ENCODE assay signal across 20 cellular contexts in genomic region chr15:73997986-73998385, GRCh38. TPM values are rescaled to one million over a fixed set of nuclear protein-coding genes. Genes with fewer than 3 reads are reported as not detected.
DNase-seq lines count a peak whose midpoint lies in the region; ATAC-seq, FAIRE-seq and TF ChIP-seq lines count a peak whose summit lies in the region.
"Had no signal": no experiment of that assay in that cellular context is flagged by ENCODE, and none has a peak within 500 bp of the region (broad histone marks: within the 10 kb centered on the region; RNA-seq: fewer than 3 reads in every experiment).

No MANE protein-coding gene starts in this region.

- H3K4me1 ChIP-seq in BLaER1 (peaks cover 62% of the 10 kb centered on the region), GM23248 (ENCODE audit: insufficient read depth) (peaks cover 4% of the 10 kb centered on the region; the same call in 1 of the 2 replicates), K562 (replicated peaks in 1 of 2; ENCODE audit: control insufficient read depth in 2 of 2, insufficient read depth in 2 of 2, low read length in 2 of 2) (peaks cover 11 to 19% of the 10 kb centered on the region in 2 experiments; a peak in 4 of 5 replicates)
- H3K4me1 ChIP-seq: BE2C had no signal

- no peak for TF ChIP-seq RAD21 in K562 (CRISPR knock-in tag; conservative IDR thresholded peaks at IDR 0.05 in 1 of 2, IDR thresholded peaks at IDR 0.05 in 1 of 2)

- TF ChIP-seq CTCF in K562 (IDR thresholded peaks at IDR 0.05 in 2 of 3, conservative IDR thresholded peaks at IDR 0.05 in 1 of 3; ENCODE audit: insufficient read depth in 2 of 3, low read depth in 1 of 3, low read length in 3 of 3): no peak

- H3K4me2 ChIP-seq in BLaER1 (peak overlapping the region; percentile 97), GM23248 (ENCODE audit: unreplicated experiment) (peak overlapping the region; percentile 97), K562 (ENCODE audit: insufficient read depth, low read length) (no peak overlapping the region)

- no peaks in the 10 kb centered on the region for H3K9me3 Mint-ChIP-seq in natural killer cell treated with Interleukin-12 subunit alpha and Interleukin-12 subunit beta and Interleukin-15 and Interleukin-18, amount 100 ng/mL, for 72 hours
- H3K9me3 Mint-ChIP-seq: immature natural killer cell, T-cell had no signal

- no TSS peak for BruUV-seq in K562 (replicated peaks; lab: Mats Ljungman, UMichigan)

- no peak overlapping the region for H2AFZ ChIP-seq in GM23248
- no peak overlapping the region for H2AFZ ChIP-seq in K562 (ENCODE audit: low read depth, low read length)

- H3K27ac Mint-ChIP-seq in natural killer cell treated with Interleukin-12 subunit alpha and Interleukin-12 subunit beta and Interleukin-15 and Interleukin-18, amount 100 ng/mL, for 72 hours: no peak overlapping the region

- no peak overlapping the region for H3K9ac ChIP-seq in BLaER1
- no peak overlapping the region for H3K9ac ChIP-seq in GM23248
- peak overlapping the region in 1 of 2 experiments; percentile 48; a peak in 1 of 4 replicates for H3K9ac ChIP-seq in K562 (ENCODE audit: insufficient read depth in 1 of 2, low read depth in 2 of 2, low read length in 2 of 2)

- H3K4me3 ChIP-seq in BLaER1 (no peak overlapping the region), GM23248 (peak overlapping the region; percentile 91), K562 (no peak overlapping the region), H7 (ENCODE audit: insufficient read depth, low read depth, low read length) (no peak overlapping the region)
- H3K4me3 ChIP-seq: testis had no signal

- no peak overlapping the region for H3K27ac ChIP-seq in BLaER1
- peak overlapping the region; percentile 72 for H3K27ac ChIP-seq in GM23248
- no peak overlapping the region for H3K27ac ChIP-seq in K562 (ENCODE audit: extremely low read depth, low read depth, low read length)

- in situ Hi-C loops in GM23248 (cut with MboI): no loop called here
- in situ Hi-C loops in K562 (cut with MboI): no loop called here

- no peak for FAIRE-seq in K562 (lab: Jason Lieb, UNC)
- FAIRE-seq: RCC 7860 had no signal

- no peak for TF ChIP-seq POLR2A in K562 (conservative IDR thresholded peaks at IDR 0.05)

- no peaks in the 10 kb centered on the region for H3K27me3 Mint-ChIP-seq in natural killer cell treated with Interleukin-12 subunit alpha and Interleukin-12 subunit beta and Interleukin-15 and Interleukin-18, amount 100 ng/mL, for 72 hours
- H3K27me3 Mint-ChIP-seq: T-cell had no signal

- H3K79me2 ChIP-seq in GM23248 (ENCODE audit: insufficient read depth) (peaks cover 85% of the 10 kb centered on the region), K562 (ENCODE audit: control insufficient read depth, insufficient read depth, low read length) (peaks cover 67% of the 10 kb centered on the region)

- peaks cover 24% of the 10 kb centered on the region for H3F3A ChIP-seq in GM23248 (ENCODE audit: insufficient read depth)

- no peaks in the 10 kb centered on the region for H3K9me2 ChIP-seq in GM23248 (ENCODE audit: insufficient read depth)

- POLR2A ChIA-PET in K562 (lab: Yijun Ruan, JAX): no interaction called here

- no peaks in the 10 kb centered on the region for H3K9me1 ChIP-seq in K562 (ENCODE audit: control insufficient read depth, insufficient read depth, low read length)

- DNase-seq in GM23248 (no peak), K562 (ENCODE audit: extremely low read depth in 1 of 4, low spot score in 3 of 4) (no peak), CD1c-positive myeloid dendritic cell (ENCODE audit: extremely low spot score) (no peak), NCI-H1436 (lab: John Stamatoyannopoulos, UW) (no peak), H7 (no peak)
- DNase-seq in natural killer cell treated with Interleukin-12 subunit alpha and Interleukin-12 subunit beta and Interleukin-15 and Interleukin-18, amount 100 ng/mL, for 72 hours (ENCODE audit: low spot score): no peak
- DNase-seq in activated CD4-positive, CD25-positive, alpha-beta regulatory T cell (lab: John Stamatoyannopoulos, UW): no peak
- DNase-seq: activated CD4-positive, alpha-beta T cell treated with anti-CD3 and anti-CD28 coated beads for 4 hours; BE2C; DMS79 treated with DMSO at 0.1 percent for 48 hours; foreskin fibroblast; immature natural killer cell; KG1; NCI-H187 treated with DMSO at 0.1 percent for 48 hours; NCI-H748 treated with DMSO at 0.1 percent for 48 hours; T-cell; testis had no signal

- peaks cover 13% of the 10 kb centered on the region for H3K36me3 Mint-ChIP-seq in natural killer cell treated with Interleukin-12 subunit alpha and Interleukin-12 subunit beta and Interleukin-15 and Interleukin-18, amount 100 ng/mL, for 72 hours

- TF ChIP-seq EP300 in K562 (IDR thresholded peaks at IDR 0.05; ENCODE audit: low read length): no peak

- CTCF ChIA-PET in K562 (lab: Yijun Ruan, JAX; ENCODE audit: low intra/inter-chr PET ratio): no interaction called here

- intact Hi-C loops in K562 (cut with micrococcal nuclease): loop anchor here (10.0 kb wide), 1 partner anchor 617 kb away; the partner anchor contains the start of gene CLK3

- H3K9me3 ChIP-seq in BLaER1 (peaks cover 6% of the 10 kb centered on the region), GM23248 (ENCODE audit: low read depth) (no peaks in the 10 kb centered on the region), K562 (replicated peaks; ENCODE audit: control insufficient read depth, insufficient read depth, low read depth, low read length) (no peaks in the 10 kb centered on the region)
- H3K9me3 ChIP-seq: BE2C, testis had no signal

- 90 to 91% methylated on average over 27 of the region's 27 CpGs for WGBS in GM23248 (ENCODE audit: low coverage in 1 of 2, low lambda C conversion rate in 2 of 2, missing lambda C conversion rate in 2 of 2), 2 experiments
- WGBS in K562 (ENCODE audit: insufficient coverage, low coverage, missing lambda C conversion rate): 97% methylated on average over 15 of the region's 27 CpGs

- H3K4me1 Mint-ChIP-seq in natural killer cell treated with Interleukin-12 subunit alpha and Interleukin-12 subunit beta and Interleukin-15 and Interleukin-18, amount 100 ng/mL, for 72 hours (ENCODE audit: low read depth in 2 of 2): peaks cover 36 to 56% of the 10 kb centered on the region in 2 donors

- H4K20me1 ChIP-seq in BLaER1 (peaks cover 57% of the 10 kb centered on the region), GM23248 (ENCODE audit: insufficient read depth) (no peaks in the 10 kb centered on the region; the same call in 1 of the 2 replicates), K562 (replicated peaks; ENCODE audit: control insufficient read depth, insufficient read depth, low read length) (no peaks in the 10 kb centered on the region)

- peak overlapping the region; percentile 93 for H3K4me3 Mint-ChIP-seq in natural killer cell treated with Interleukin-12 subunit alpha and Interleukin-12 subunit beta and Interleukin-15 and Interleukin-18, amount 100 ng/mL, for 72 hours

- H3K36me3 ChIP-seq in BLaER1: peaks cover 45% of the 10 kb centered on the region
- peaks cover 35% of the 10 kb centered on the region; the same call in 1 of the 2 replicates for H3K36me3 ChIP-seq in GM23248 (ENCODE audit: low read depth)
- peaks cover 45% of the 10 kb centered on the region for H3K36me3 ChIP-seq in K562 (ENCODE audit: control insufficient read depth, insufficient read depth, low read length)
- peaks cover 2% of the 10 kb centered on the region; the same call in 1 of the 2 replicates for H3K36me3 ChIP-seq in H7 (replicated peaks; ENCODE audit: control insufficient read depth, insufficient read depth, low read length)

- ATAC-seq in K562: no peak
- no peak for ATAC-seq in natural killer cell treated with Interleukin-12 subunit alpha and Interleukin-12 subunit beta and Interleukin-15 and Interleukin-18, amount 100 ng/mL, for 72 hours
- ATAC-seq: HCT116, T-cell had no signal

- no peaks in the 10 kb centered on the region for H3K27me3 ChIP-seq in BLaER1
- no peaks in the 10 kb centered on the region for H3K27me3 ChIP-seq in GM23248 (replicated peaks; ENCODE audit: insufficient read depth)
- no peaks in the 10 kb centered on the region for H3K27me3 ChIP-seq in K562 (ENCODE audit: control insufficient read depth in 2 of 2, insufficient read depth in 2 of 2, low read length in 2 of 2)
- no peaks in the 10 kb centered on the region for H3K27me3 ChIP-seq in H7 (ENCODE audit: control insufficient read depth, insufficient read depth, low read length)
- H3K27me3 ChIP-seq: BE2C, testis had no signal

RNA-seq across cellular contexts. Expression of gene PML, which starts 3.5 kb away (rescaled TPM):
- 55.3 and 74.7 TPM in 2 replicates for total RNA-seq in GM23248 (2014; rRNA removed; shearing (Covaris generic))
- 52.9 and 58.0 TPM in 2 replicates for polyA plus RNA-seq in GM23248 (2016; fragmentation: Nextera tagmentation; extraction: Ambion mirVana)
- total RNA-seq in K562 (2011; cell fraction: chromatin; rRNA removed; ENCODE audit: low replicate concordance): 30.2 and 56.1 TPM in 2 replicates
- total RNA-seq in K562 (2011; cell fraction: nucleolus; rRNA removed): 36.8 and 39.2 TPM in 2 replicates
- total RNA-seq in K562 (2011; cell fraction: nucleoplasm; rRNA removed): 35.0 and 53.2 TPM in 2 replicates
- total RNA-seq in K562 (2014; rRNA removed): 14.4 and 20.2 TPM in 2 replicates
- total RNA-seq in K562 (2014; rRNA removed; fragmentation: Illumina TruSeq; extraction: Trizol): 6.0 and 6.6 TPM in 2 replicates
- total RNA-seq in K562 (2015; rRNA removed; fragmentation: Illumina TruSeq; extraction: Trizol): 9.7 and 10.1 TPM in 2 replicates
- 44.4 and 50.7 TPM in 2 replicates for total RNA-seq in K562 (2021)
- 6.6 and 11.3 TPM in 2 replicates for polyA plus RNA-seq in K562 (2011; rRNA removed)
- polyA plus RNA-seq in K562 (2011; cell fraction: cytosol; rRNA removed): 10.6 and 17.0 TPM in 2 replicates
- 22.7 and 36.6 TPM in 2 replicates for polyA plus RNA-seq in K562 (2011; cell fraction: nucleus; rRNA removed)
- polyA plus RNA-seq in K562 (2012): 33.2 and 45.0 TPM in 2 replicates
- polyA plus RNA-seq in K562 (2014; fragmentation: Illumina TruSeq; extraction: Trizol): 20.7 and 28.3 TPM in 2 replicates
- polyA plus RNA-seq in K562 (2014; fragmentation: Nextera tagmentation; extraction: Ambion mirVana): 1 to 10 TPM; 5.0 to 5.4 TPM
- polyA plus RNA-seq in K562 (2014; rRNA removed): 14.0 and 16.2 TPM in 2 replicates
- polyA minus RNA-seq in K562 (2011; rRNA and poly(A)+ RNA removed): 8.2 and 9.8 TPM in 2 replicates
- 31.2 and 50.2 TPM in 2 replicates for polyA minus RNA-seq in K562 (2011; cell fraction: cytosol; rRNA and poly(A)+ RNA removed)
- 12.3 and 12.9 TPM in 2 replicates for polyA minus RNA-seq in K562 (2011; cell fraction: nucleus; rRNA and poly(A)+ RNA removed)
- total RNA-seq in natural killer cell treated with Interleukin-12 subunit alpha and Interleukin-12 subunit beta and Interleukin-15 and Interleukin-18, amount 100 ng/mL, for 72 hours: 10 to 100 TPM; 62.6 to 72.3 TPM
- total RNA-seq in H7 (2014; rRNA removed; shearing (Covaris generic)): 23.2 and 24.9 TPM in 2 replicates

RNA-seq across cellular contexts. Expression of gene STOML1, which starts 5.9 kb away (rescaled TPM):
- 27.8 and 43.9 TPM in 2 replicates for total RNA-seq in GM23248 (2014; rRNA removed; shearing (Covaris generic))
- polyA plus RNA-seq in GM23248 (2016; fragmentation: Nextera tagmentation; extraction: Ambion mirVana) (26.9 and 27.2 TPM in 2 replicates), K562 (2011; rRNA removed) (4.9 and 7.1 TPM in 2 replicates), K562 (2014; fragmentation: Illumina TruSeq; extraction: Trizol) (3.5 and 5.2 TPM in 2 replicates), K562 (2014; fragmentation: Nextera tagmentation; extraction: Ambion mirVana) (under 1 TPM; 0.25 to 0.53 TPM), K562 (2014; rRNA removed) (6.9 and 8.9 TPM in 2 replicates)
- total RNA-seq in K562 (2011; cell fraction: chromatin; rRNA removed; ENCODE audit: low replicate concordance): 10.7 and 18.8 TPM in 2 replicates
- 18.3 and 19.3 TPM in 2 replicates for total RNA-seq in K562 (2011; cell fraction: nucleolus; rRNA removed)
- total RNA-seq in K562 (2011; cell fraction: nucleoplasm; rRNA removed): 14.7 and 18.3 TPM in 2 replicates
- total RNA-seq in K562 (2014; rRNA removed) (9.7 and 9.9 TPM in 2 replicates), K562 (2014; rRNA removed; fragmentation: Illumina TruSeq; extraction: Trizol) (1.2 and 2.1 TPM in 2 replicates), K562 (2015; rRNA removed; fragmentation: Illumina TruSeq; extraction: Trizol) (4.6 and 5.3 TPM in 2 replicates), K562 (2021) (9.6 and 10.3 TPM in 2 replicates)
- polyA plus RNA-seq in K562 (2011; cell fraction: cytosol; rRNA removed): 8.1 and 16.7 TPM in 2 replicates
- polyA plus RNA-seq in K562 (2011; cell fraction: nucleus; rRNA removed): 14.1 and 18.4 TPM in 2 replicates
- 5.9 and 11.3 TPM in 2 replicates for polyA plus RNA-seq in K562 (2012)
- 2.9 and 3.5 TPM in 2 replicates for polyA minus RNA-seq in K562 (2011; rRNA and poly(A)+ RNA removed)
- 2.7 and 5.1 TPM in 2 replicates for polyA minus RNA-seq in K562 (2011; cell fraction: cytosol; rRNA and poly(A)+ RNA removed)
- 5.9 and 7.2 TPM in 2 replicates for polyA minus RNA-seq in K562 (2011; cell fraction: nucleus; rRNA and poly(A)+ RNA removed)
- total RNA-seq in natural killer cell treated with Interleukin-12 subunit alpha and Interleukin-12 subunit beta and Interleukin-15 and Interleukin-18, amount 100 ng/mL, for 72 hours: 10 to 100 TPM; 14.3 to 17.9 TPM
- 10.5 and 13.6 TPM in 2 replicates for total RNA-seq in H7 (2014; rRNA removed; shearing (Covaris generic))
